In genomic region chr1:156079762-156080597, GRCh38 we compare ENCODE assay signal across 13 cellular contexts. TPM values are rescaled to one million over a fixed set of nuclear protein-coding genes. Genes with fewer than 3 reads are reported as not detected.
DNase-seq lines count a peak whose midpoint lies in the region; ATAC-seq, FAIRE-seq and TF ChIP-seq lines count a peak whose summit lies in the region.
"Had no signal": no experiment of that assay in that cellular context is flagged by ENCODE, and none has a peak within 500 bp of the region (broad histone marks: within the 10 kb centered on the region; RNA-seq: fewer than 3 reads in every experiment).

No MANE protein-coding gene starts in this region.

- H3K4me2 ChIP-seq in DND-41 (ENCODE audit: insufficient read depth, low read length) (peak overlapping the region; percentile 94), osteoblast (ENCODE audit: insufficient read depth, low read length) (no peak overlapping the region)

- DNase-seq in DND-41, result no peak
- DNase-seq in SJCRH30, result no peak
- DNase-seq in fibroblast of pulmonary artery (ENCODE audit: low read depth), result no peak
- DNase-seq in osteoblast (ENCODE audit: insufficient read length, low spot score, missing footprints), result peak; percentile 70
- DNase-seq in GM19239 (ENCODE audit: insufficient read length, low spot score), result no peak
- no peak for DNase-seq in activated CD8-positive, alpha-beta memory T cell treated with anti-CD3 and anti-CD28 coated beads, Interleukin-2, amount 50 U/mL, for 48 hours
- DNase-seq in hippocampal formation (lab: John Stamatoyannopoulos, UW), result no peak
- DNase-seq: effector memory CD4-positive, alpha-beta T cell; T1000 had no signal

- H3K79me2 ChIP-seq in DND-41 (ENCODE audit: insufficient read depth, low read length) (peaks cover 9% of the 10 kb centered on the region), osteoblast (ENCODE audit: insufficient read depth, low read length) (no peaks in the 10 kb centered on the region)

- H3K36me3 ChIP-seq in DND-41 (ENCODE audit: insufficient read depth, low read length) (peaks cover 26% of the 10 kb centered on the region), SJCRH30 (peaks cover 8% of the 10 kb centered on the region), osteoblast (ENCODE audit: insufficient read depth, low read length) (no peaks in the 10 kb centered on the region)
- H3K36me3 ChIP-seq: heart left ventricle had no signal

- peaks cover 33% of the 10 kb centered on the region for H3K4me1 ChIP-seq in DND-41 (ENCODE audit: insufficient read depth, low read length)
- peaks cover 4% of the 10 kb centered on the region; the same call in 1 of the 2 replicates for H3K4me1 ChIP-seq in SJCRH30
- peaks cover 14% of the 10 kb centered on the region for H3K4me1 ChIP-seq in osteoblast (ENCODE audit: insufficient read depth, low read length)

- H2AFZ ChIP-seq in DND-41 (ENCODE audit: low read depth, low read length), result no peak overlapping the region
- H2AFZ ChIP-seq in osteoblast (ENCODE audit: low read length), result no peak overlapping the region

- ATAC-seq in DND-41 (ENCODE audit: insufficient read depth, low read depth) (no peak), HG02588 (IDR thresholded peaks at IDR 0.05; ENCODE audit: unreplicated experiment) (no peak)
- ATAC-seq: heart left ventricle had no signal

- no peak for FAIRE-seq in GM19239 (lab: Jason Lieb, UNC)

- H3K27me3 ChIP-seq in DND-41 (ENCODE audit: insufficient read depth, low read length, poor library complexity) (no peaks in the 10 kb centered on the region), SJCRH30 (no peaks in the 10 kb centered on the region), osteoblast (ENCODE audit: insufficient read depth, low read length) (peaks cover 4% of the 10 kb centered on the region)

- TF ChIP-seq CTCF in DND-41 (IDR thresholded peaks at IDR 0.05; ENCODE audit: borderline replicate concordance, extremely low read depth, low read length, poor library complexity, severe bottlenecking) (no peak), fibroblast of pulmonary artery (IDR thresholded peaks at IDR 0.05; ENCODE audit: low read length, missing control alignments) (no peak), osteoblast (IDR thresholded peaks at IDR 0.05; ENCODE audit: extremely low read depth, low read depth, low read length) (no peak)

- H3K27ac ChIP-seq in DND-41 (ENCODE audit: low read length) (no peak overlapping the region), SJCRH30 (no peak overlapping the region), osteoblast (ENCODE audit: low read depth, low read length) (no peak overlapping the region)
- H3K27ac ChIP-seq: heart left ventricle had no signal

- H4K20me1 ChIP-seq in DND-41 (ENCODE audit: insufficient read depth, low read length) (peaks cover 7% of the 10 kb centered on the region; the same call in 1 of the 2 replicates), osteoblast (ENCODE audit: insufficient read depth, low read length) (no peaks in the 10 kb centered on the region)

- H3K4me3 ChIP-seq in DND-41 (ENCODE audit: low read depth in 1 of 2, low read length in 2 of 2), result peak overlapping the region in 1 of 2 experiments; percentile 72; a peak in 1 of 4 replicates
- peak overlapping the region; percentile 99; the same call in 1 of the 2 replicates for H3K4me3 ChIP-seq in SJCRH30
- H3K4me3 ChIP-seq in fibroblast of pulmonary artery (replicated peaks; ENCODE audit: low read depth, low read length), result peak overlapping the region; percentile 87
- no peak overlapping the region for H3K4me3 ChIP-seq in osteoblast (ENCODE audit: insufficient read depth, low read length)
- H3K4me3 ChIP-seq: heart left ventricle had no signal

- peak overlapping the region; percentile 73; the same call in 1 of the 2 replicates for H3K9ac ChIP-seq in DND-41 (ENCODE audit: low read depth, low read length)

- H3K9me3 ChIP-seq in DND-41 (ENCODE audit: insufficient read depth, low read length, severe bottlenecking) (no peaks in the 10 kb centered on the region), SJCRH30 (replicated peaks) (no peaks in the 10 kb centered on the region), osteoblast (ENCODE audit: low read depth, low read length) (no peaks in the 10 kb centered on the region)
- H3K9me3 ChIP-seq: heart left ventricle had no signal

RNA-seq across cellular contexts. Expression of gene MEX3A, which starts 2.3 kb away (rescaled TPM):
- 21.8 and 22.3 TPM in 2 replicates for total RNA-seq in SJCRH30 (2014; rRNA removed; shearing (Covaris generic))
- total RNA-seq in osteoblast, result 0.88 and 1.1 TPM in 2 replicates

RNA-seq across cellular contexts. Expression of gene RAB25, which starts 19.0 kb away (rescaled TPM):
- not detected in 2 replicates for total RNA-seq in SJCRH30 (2014; rRNA removed; shearing (Covaris generic))
- not detected in 2 replicates for total RNA-seq in osteoblast
- total RNA-seq: heart left ventricle, mesenteric fat pad, temporal lobe had no signal

RNA-seq across cellular contexts. Expression of gene LAMTOR2, which starts 25.4 kb away (rescaled TPM):
- total RNA-seq in SJCRH30 (2014; rRNA removed; shearing (Covaris generic)), result 24.8 and 33.3 TPM in 2 replicates
- 36.6 and 40.1 TPM in 2 replicates for total RNA-seq in osteoblast

RNA-seq across cellular contexts. Expression of gene UBQLN4, which starts 26.4 kb away (rescaled TPM):
- 34.4 and 36.5 TPM in 2 replicates for total RNA-seq in SJCRH30 (2014; rRNA removed; shearing (Covaris generic))
- 10.6 and 13.0 TPM in 2 replicates for total RNA-seq in osteoblast

RNA-seq across cellular contexts. Expression of gene LMNA, which starts 34.5 kb away (rescaled TPM):
- 113 and 114 TPM in 2 replicates for total RNA-seq in SJCRH30 (2014; rRNA removed; shearing (Covaris generic))
- 774 and 854 TPM in 2 replicates for total RNA-seq in osteoblast

Comparison
In these comparisons a context has a peak if more than half of its experiments do, and no peak if none do; other contexts are left out.
1. RNA of gene MEX3A, which starts 2.3 kb away (total RNA-seq): 21.8 to 22.3 TPM in SJCRH30; 0.88 to 1.1 TPM in osteoblast; every median in the first group is over 10 times any median in the second.